Comparison of ENCODE assay signal across 9 cellular contexts in genomic region chr12:113186666-113187325, GRCh38. TPM values are rescaled to one million over a fixed set of nuclear protein-coding genes. Genes with fewer than 3 reads are reported as not detected.
DNase-seq lines count a peak whose midpoint lies in the region; ATAC-seq and TF ChIP-seq lines count a peak whose summit lies in the region.
"Had no signal": no experiment of that assay in that cellular context is flagged by ENCODE, and none has a peak within 500 bp of the region (broad histone marks: within the 10 kb centered on the region; RNA-seq: fewer than 3 reads in every experiment).

No MANE protein-coding gene starts in this region.

- intact Hi-C loops in activated naive CD4-positive, alpha-beta T cell treated with anti-CD3 and anti-CD28 coated beads for 36 hours (cut with micrococcal nuclease): no loop called here

- H3K27me3 ChIP-seq in thoracic aorta (replicated peaks; ENCODE audit: insufficient read depth): no peaks in the 10 kb centered on the region

- peak overlapping the region; percentile 97 for H3K4me3 Mint-ChIP-seq in activated naive CD4-positive, alpha-beta T cell treated with anti-CD3 and anti-CD28 coated beads for 36 hours
- peak overlapping the region; percentile 95 for H3K4me3 Mint-ChIP-seq in activated naive CD8-positive, alpha-beta T cell treated with anti-CD3 and anti-CD28 coated beads for 36 hours

- no peaks in the 10 kb centered on the region for H3K27me3 Mint-ChIP-seq in activated naive CD4-positive, alpha-beta T cell treated with anti-CD3 and anti-CD28 coated beads for 36 hours (ENCODE audit: low read depth)
- no peaks in the 10 kb centered on the region for H3K27me3 Mint-ChIP-seq in activated naive CD8-positive, alpha-beta T cell treated with anti-CD3 and anti-CD28 coated beads for 36 hours

- H3K27ac Mint-ChIP-seq in activated naive CD4-positive, alpha-beta T cell treated with anti-CD3 and anti-CD28 coated beads for 36 hours: no peak overlapping the region
- H3K27ac Mint-ChIP-seq in activated naive CD8-positive, alpha-beta T cell treated with anti-CD3 and anti-CD28 coated beads for 36 hours: peak overlapping the region; percentile 97

- no peak for TF ChIP-seq CTCF in thoracic aorta (IDR thresholded peaks at IDR 0.05)

- H3K9me3 ChIP-seq in thoracic aorta: no peaks in the 10 kb centered on the region

- H3K4me1 Mint-ChIP-seq in activated naive CD4-positive, alpha-beta T cell treated with anti-CD3 and anti-CD28 coated beads for 36 hours (ENCODE audit: low read depth): peaks cover 40% of the 10 kb centered on the region
- H3K4me1 Mint-ChIP-seq in activated naive CD8-positive, alpha-beta T cell treated with anti-CD3 and anti-CD28 coated beads for 36 hours: peaks cover 36% of the 10 kb centered on the region

- H3K4me1 ChIP-seq in thoracic aorta (ENCODE audit: control insufficient read depth in 1 of 2, low read depth in 2 of 2): peaks cover 22 to 36% of the 10 kb centered on the region in 2 donors

- CTCF ChIA-PET in activated naive CD4-positive, alpha-beta T cell treated with anti-CD3 and anti-CD28 coated beads for 36 hours (lab: Charles Lee): interaction anchor here (1.1 to 2.4 kb wide), 4 partner anchors 10 to 71 kb away, joined by 4 to 14 read pairs (median 7); no protein-coding TSS in a partner anchor

- peaks cover 28% of the 10 kb centered on the region for H3K36me3 Mint-ChIP-seq in activated naive CD4-positive, alpha-beta T cell treated with anti-CD3 and anti-CD28 coated beads for 36 hours (ENCODE audit: low read depth)
- H3K36me3 Mint-ChIP-seq in activated naive CD8-positive, alpha-beta T cell treated with anti-CD3 and anti-CD28 coated beads for 36 hours: peaks cover 20% of the 10 kb centered on the region

- H3K9me3 Mint-ChIP-seq in activated naive CD4-positive, alpha-beta T cell treated with anti-CD3 and anti-CD28 coated beads for 36 hours: no peaks in the 10 kb centered on the region
- H3K9me3 Mint-ChIP-seq in activated naive CD8-positive, alpha-beta T cell treated with anti-CD3 and anti-CD28 coated beads for 36 hours: no peaks in the 10 kb centered on the region

- ATAC-seq in left lobe of liver (peak; percentile 44), thoracic aorta (ENCODE audit: insufficient number of reproducible peaks, low FRiP score, low read depth) (no peak)

- H3K27ac ChIP-seq in thoracic aorta: peak overlapping the region in 1 of 2 donors; percentile 97

- DNase-seq in activated naive CD4-positive, alpha-beta T cell treated with anti-CD3 and anti-CD28 coated beads for 36 hours: no peak
- no peak for DNase-seq in activated naive CD4-positive, alpha-beta T cell (lab: John Stamatoyannopoulos, UW)
- DNase-seq in activated naive CD8-positive, alpha-beta T cell treated with anti-CD3 and anti-CD28 coated beads for 36 hours: no peak
- peak; percentile 83 for DNase-seq in left lobe of liver (ENCODE audit: low spot score)
- no peak for DNase-seq in thoracic aorta (ENCODE audit: low spot score)
- no peak for DNase-seq in glomerular visceral epithelial cell (ENCODE audit: extremely low spot score)
- no peak for DNase-seq in NCI-H1417 treated with DMSO at 0.1 percent for 48 hours (lab: John Stamatoyannopoulos, UW)
- no peak for DNase-seq in stimulated activated naive CD4-positive, alpha-beta T cell treated with Interleukin-2 at 50 U/mL for 16 hours (lab: John Stamatoyannopoulos, UW)
- DNase-seq: NCI-H2227 treated with DMSO at 0.1 percent for 48 hours had no signal

- peaks cover 6% of the 10 kb centered on the region for H3K36me3 ChIP-seq in thoracic aorta

- peak overlapping the region; percentile 98 for H3K4me3 ChIP-seq in thoracic aorta

RNA-seq across cellular contexts. Expression of gene RITA1, which starts 1.3 kb away (rescaled TPM):
- 10 to 100 TPM; 14.0 to 16.1 TPM for total RNA-seq in activated naive CD4-positive, alpha-beta T cell treated with anti-CD3 and anti-CD28 coated beads for 36 hours
- 10 to 100 TPM; 28.9 to 31.1 TPM for total RNA-seq in activated naive CD8-positive, alpha-beta T cell treated with anti-CD3 and anti-CD28 coated beads for 36 hours
- total RNA-seq in left lobe of liver (28.4 TPM), thoracic aorta (10 to 100 TPM; 12.2 to 26.9 TPM)

RNA-seq across cellular contexts. Expression of gene DDX54, which starts 1.5 kb away (rescaled TPM):
- 100 to 1,000 TPM; 114 to 116 TPM for total RNA-seq in activated naive CD4-positive, alpha-beta T cell treated with anti-CD3 and anti-CD28 coated beads for 36 hours
- total RNA-seq in activated naive CD8-positive, alpha-beta T cell treated with anti-CD3 and anti-CD28 coated beads for 36 hours: 100 to 1,000 TPM; 136 to 145 TPM
- total RNA-seq in left lobe of liver (33.5 TPM), thoracic aorta (10 to 100 TPM; 27.3 to 84.2 TPM)

RNA-seq across cellular contexts. Expression of gene TPCN1, which starts 34.5 kb away (rescaled TPM):
- 10 to 100 TPM; 47.3 to 49.2 TPM for total RNA-seq in activated naive CD4-positive, alpha-beta T cell treated with anti-CD3 and anti-CD28 coated beads for 36 hours
- total RNA-seq in activated naive CD8-positive, alpha-beta T cell treated with anti-CD3 and anti-CD28 coated beads for 36 hours: 10 to 100 TPM; 20.5 to 25.0 TPM
- total RNA-seq in left lobe of liver (33.1 TPM), thoracic aorta (10 to 100 TPM; 84.1 to 93.5 TPM)

RNA-seq across cellular contexts. Expression of gene CFAP73, which starts 37.3 kb away (rescaled TPM):
- total RNA-seq in activated naive CD4-positive, alpha-beta T cell treated with anti-CD3 and anti-CD28 coated beads for 36 hours: 1 to 10 TPM in 1 of 2 experiments, under 1 TPM in 1; 0.57 to 1.3 TPM
- total RNA-seq in activated naive CD8-positive, alpha-beta T cell treated with anti-CD3 and anti-CD28 coated beads for 36 hours: 1 to 10 TPM in 1 of 2 experiments, under 1 TPM in 1; 0.16 to 1.0 TPM
- total RNA-seq in left lobe of liver (not detected), thoracic aorta (not detected)

RNA-seq across cellular contexts. Expression of gene RASAL1, which starts 51.2 kb away (rescaled TPM):
- total RNA-seq in activated naive CD4-positive, alpha-beta T cell treated with anti-CD3 and anti-CD28 coated beads for 36 hours: 1 to 10 TPM; 2.6 to 3.2 TPM
- 1 to 10 TPM; 1.3 to 1.9 TPM for total RNA-seq in activated naive CD8-positive, alpha-beta T cell treated with anti-CD3 and anti-CD28 coated beads for 36 hours
- 0.25 TPM for total RNA-seq in left lobe of liver
- 1 to 10 TPM in 1 of 2 donors, not detected in 1; 2.0 TPM for total RNA-seq in thoracic aorta
